In genomic region chr2:120402508-120402907, GRCh38 we compare ENCODE assay signal across 24 cellular contexts. TPM values are rescaled to one million over a fixed set of nuclear protein-coding genes. Genes with fewer than 3 reads are reported as not detected.
"Had no signal": no experiment of that assay in that cellular context is flagged by ENCODE, and none has a peak within 500 bp of the region (broad histone marks: within the 10 kb centered on the region; RNA-seq: fewer than 3 reads in every experiment).

No MANE protein-coding gene starts in this region.

- H3K9me3 ChIP-seq: breast epithelium, Peyer's patch, SJCRH30, SK-N-SH had no signal

- ATAC-seq: activated CD4-positive, alpha-beta T cell treated with anti-CD3 and anti-CD28 coated beads for 36 hours had no signal

- H3K4me1 Mint-ChIP-seq: activated CD4-positive, alpha-beta T cell treated with anti-CD3 and anti-CD28 coated beads for 36 hours had no signal

- H3K4me3 Mint-ChIP-seq: activated CD4-positive, alpha-beta T cell treated with anti-CD3 and anti-CD28 coated beads for 36 hours had no signal

- H3K4me3 ChIP-seq: breast epithelium, Peyer's patch, SJCRH30 had no signal

- H3K36me3 ChIP-seq: breast epithelium, Peyer's patch, SJCRH30 had no signal

- H3K9ac ChIP-seq: SK-N-SH had no signal

- H3K4me1 ChIP-seq: breast epithelium, Peyer's patch, SJCRH30 had no signal

- H3K27me3 ChIP-seq: breast epithelium, Peyer's patch, SJCRH30 had no signal

- H3K27ac Mint-ChIP-seq: activated CD4-positive, alpha-beta T cell treated with anti-CD3 and anti-CD28 coated beads for 36 hours had no signal

- H3K4me2 ChIP-seq: SK-N-SH had no signal

- H3K27me3 Mint-ChIP-seq: activated CD4-positive, alpha-beta T cell treated with anti-CD3 and anti-CD28 coated beads for 36 hours had no signal

- H3K27ac ChIP-seq: breast epithelium, Peyer's patch, RWPE1, SJCRH30, VCaP had no signal

- DNase-seq: activated CD4-positive, alpha-beta T cell treated with anti-CD3 and anti-CD28 coated beads for 36 hours; activated naive CD4-positive, alpha-beta T cell treated with anti-CD3 and anti-CD28 coated beads, Interleukin-2, amount 50 U/mL, for 16 hours; activated T-cell treated with anti-CD3 and anti-CD28 coated beads, Interleukin-2, amount 50 U/mL, for 1 hour; aorta; caudate nucleus; Karpas-422; MM.1S; NCI-H1105; NCI-H1436; NCI-H1694 treated with DMSO at 0.1 percent for 48 hours; NCI-H2029 treated with DMSO at 0.1 percent for 48 hours; NCI-H510A treated with DMSO at 0.1 percent for 48 hours; NCI-H69; NK-92 treated with Interleukin-12 subunit alpha and Interleukin-12 subunit beta, amount 100 ng/mL, for 24 hours; OCI-M1; Right ventricle myocardium superior; SJCRH30; SK-N-SH; T-helper 1 cell had no signal

RNA-seq across cellular contexts. Expression of gene INHBB, which starts 56.6 kb away (rescaled TPM):
- total RNA-seq: activated CD4-positive, alpha-beta T cell treated with anti-CD3 and anti-CD28 coated beads for 36 hours; SJCRH30; T-helper 2 cell treated with Interferon-gamma antibody and Interleukin-4, amounts not matched to agents 100 ng/mL and 5 ng/mL, for 36 hours had no signal
